1 cellular context compared by ENCODE assay signal in genomic region chr2:171703574-171704347, GRCh38.
TF ChIP-seq lines count a peak whose summit lies in the region.

No MANE protein-coding gene starts in this region.

TF ChIP-seq in WTC11, 78 proteins besides CTCF, POLR2A, EP300 and RAD21 (continued from another document):
- no peak for TF ChIP-seq AR (CRISPR knock-in tag; IDR thresholded peaks at IDR 0.05)
